ENCODE assay signal across 29 cellular contexts in the genomic region with DNA sequence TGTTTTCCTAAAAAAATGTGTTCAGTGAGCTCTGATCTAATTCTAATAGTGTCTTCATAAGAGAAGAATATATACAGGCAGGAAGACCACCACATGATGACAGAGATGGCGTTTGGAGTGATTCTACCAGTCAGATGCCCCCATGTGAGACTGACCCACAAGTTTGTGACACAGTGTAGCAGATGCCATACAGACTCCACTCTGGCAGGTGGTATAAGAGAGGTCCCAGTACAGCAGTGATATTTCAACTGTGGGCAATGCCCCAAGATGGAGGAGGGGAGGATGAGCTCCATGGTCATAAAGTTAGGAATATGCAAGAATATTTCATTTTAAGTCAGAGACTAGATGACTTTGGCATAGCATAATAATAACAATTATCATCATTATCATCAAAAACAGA.
DNase-seq lines count a peak whose midpoint lies in the region; ATAC-seq and TF ChIP-seq lines count a peak whose summit lies in the region.
"Had no signal": no experiment of that assay in that cellular context is flagged by ENCODE, and none has a peak within 500 bp of the region (broad histone marks: within the 10 kb centered on the region; RNA-seq: fewer than 3 reads in every experiment).

No MANE protein-coding gene starts in this region.

- no peaks in the 10 kb centered on the region for H3K4me1 Mint-ChIP-seq in natural killer cell treated with Interleukin-12 subunit alpha and Interleukin-12 subunit beta and Interleukin-15 and Interleukin-18, amount 100 ng/mL, for 72 hours (ENCODE audit: low read depth in 2 of 2)
- no peaks in the 10 kb centered on the region for H3K4me1 Mint-ChIP-seq in natural killer cell
- no peaks in the 10 kb centered on the region for H3K4me1 Mint-ChIP-seq in activated T-helper 17 cell treated with anti-CD3 and anti-CD28 coated beads, Interleukin-2, amount 50 U/mL, for 72 hours
- H3K4me1 Mint-ChIP-seq: B cell; CD14-positive monocyte; CD4-positive, alpha-beta memory T cell; CD4-positive, CD25-positive, alpha-beta regulatory T cell; CD8-positive, alpha-beta memory T cell had no signal

- no peak overlapping the region for H3K4me3 Mint-ChIP-seq in natural killer cell treated with Interleukin-12 subunit alpha and Interleukin-12 subunit beta and Interleukin-15 and Interleukin-18, amount 100 ng/mL, for 72 hours
- no peak overlapping the region for H3K4me3 Mint-ChIP-seq in natural killer cell
- H3K4me3 Mint-ChIP-seq in activated T-helper 17 cell treated with anti-CD3 and anti-CD28 coated beads, Interleukin-2, amount 50 U/mL, for 72 hours, result no peak overlapping the region
- H3K4me3 Mint-ChIP-seq: B cell; CD14-positive monocyte; CD4-positive, alpha-beta memory T cell; CD4-positive, alpha-beta T cell; CD4-positive, CD25-positive, alpha-beta regulatory T cell; CD8-positive, alpha-beta memory T cell; CD8-positive, alpha-beta T cell had no signal

- peaks cover 12% of the 10 kb centered on the region in 2 donors for H3K9me3 Mint-ChIP-seq in activated naive CD4-positive, alpha-beta T cell treated with anti-CD3 and anti-CD28 coated beads, Interleukin-2, amount 50 U/mL, for 72 hours
- H3K9me3 Mint-ChIP-seq in natural killer cell treated with Interleukin-12 subunit alpha and Interleukin-12 subunit beta and Interleukin-15 and Interleukin-18, amount 100 ng/mL, for 72 hours, result no peaks in the 10 kb centered on the region
- H3K9me3 Mint-ChIP-seq in natural killer cell, result peaks cover 0 to 5% of the 10 kb centered on the region in 2 donors
- H3K9me3 Mint-ChIP-seq in activated T-helper 17 cell treated with anti-CD3 and anti-CD28 coated beads, Interleukin-2, amount 50 U/mL, for 72 hours, result peaks cover 13% of the 10 kb centered on the region

- H3K27me3 Mint-ChIP-seq in natural killer cell treated with Interleukin-12 subunit alpha and Interleukin-12 subunit beta and Interleukin-15 and Interleukin-18, amount 100 ng/mL, for 72 hours, result no peaks in the 10 kb centered on the region
- no peaks in the 10 kb centered on the region for H3K27me3 Mint-ChIP-seq in natural killer cell (ENCODE audit: low read depth in 2 of 2)
- H3K27me3 Mint-ChIP-seq in activated T-helper 17 cell treated with anti-CD3 and anti-CD28 coated beads, Interleukin-2, amount 50 U/mL, for 72 hours, result no peaks in the 10 kb centered on the region
- H3K27me3 Mint-ChIP-seq: B cell; CD4-positive, alpha-beta memory T cell; CD4-positive, alpha-beta T cell; CD4-positive, CD25-positive, alpha-beta regulatory T cell; CD8-positive, alpha-beta memory T cell had no signal

- intact Hi-C loops in natural killer cell (cut with micrococcal nuclease), result no loop called here

- H3K36me3 Mint-ChIP-seq in activated naive CD4-positive, alpha-beta T cell treated with anti-CD3 and anti-CD28 coated beads, Interleukin-2, amount 50 U/mL, for 72 hours, result no peaks in the 10 kb centered on the region
- no peaks in the 10 kb centered on the region for H3K36me3 Mint-ChIP-seq in natural killer cell treated with Interleukin-12 subunit alpha and Interleukin-12 subunit beta and Interleukin-15 and Interleukin-18, amount 100 ng/mL, for 72 hours
- no peaks in the 10 kb centered on the region for H3K36me3 Mint-ChIP-seq in natural killer cell
- no peaks in the 10 kb centered on the region for H3K36me3 Mint-ChIP-seq in activated T-helper 17 cell treated with anti-CD3 and anti-CD28 coated beads, Interleukin-2, amount 50 U/mL, for 72 hours (ENCODE audit: low read depth)
- H3K36me3 Mint-ChIP-seq: CD14-positive monocyte; CD4-positive, alpha-beta memory T cell; CD4-positive, CD25-positive, alpha-beta regulatory T cell; CD8-positive, alpha-beta memory T cell; CD8-positive, alpha-beta T cell had no signal

- TF ChIP-seq CTCF in natural killer cell (IDR thresholded peaks at IDR 0.05), result no peak

- no peak for DNase-seq in activated naive CD4-positive, alpha-beta T cell treated with anti-CD3 and anti-CD28 coated beads, Interleukin-2, amount 50 U/mL, for 72 hours (ENCODE audit: low spot score in 2 of 2)
- no peak for DNase-seq in activated naive CD4-positive, alpha-beta T cell (lab: John Stamatoyannopoulos, UW)
- DNase-seq in natural killer cell treated with Interleukin-12 subunit alpha and Interleukin-12 subunit beta and Interleukin-15 and Interleukin-18, amount 100 ng/mL, for 72 hours (ENCODE audit: low spot score), result no peak
- no peak for DNase-seq in natural killer cell
- DNase-seq in activated CD8-positive, alpha-beta memory T cell treated with anti-CD3 and anti-CD28 coated beads for 24 hours, result no peak
- DNase-seq: 8988T; ACHN; AML-193; BE2C; C1 segment of cervical spinal cord; Caco-2; Calu3; CD4-positive, alpha-beta memory T cell; CD4-positive, alpha-beta T cell; CD4-positive, CD25-positive, alpha-beta regulatory T cell; CD8-positive, alpha-beta memory T cell; CD8-positive, alpha-beta T cell; COR-L47; DMS 273 treated with DMSO at 0.1 percent for 48 hours; DMS153; DMS53; DMS79; DMS79 treated with DMSO at 0.1 percent for 48 hours; DND-41; EL had no signal

- H3K27ac Mint-ChIP-seq in activated naive CD4-positive, alpha-beta T cell treated with anti-CD3 and anti-CD28 coated beads, Interleukin-2, amount 50 U/mL, for 72 hours, result no peak overlapping the region
- H3K27ac Mint-ChIP-seq in natural killer cell treated with Interleukin-12 subunit alpha and Interleukin-12 subunit beta and Interleukin-15 and Interleukin-18, amount 100 ng/mL, for 72 hours, result no peak overlapping the region
- H3K27ac Mint-ChIP-seq in natural killer cell, result no peak overlapping the region
- H3K27ac Mint-ChIP-seq in activated T-helper 17 cell treated with anti-CD3 and anti-CD28 coated beads, Interleukin-2, amount 50 U/mL, for 72 hours, result no peak overlapping the region
- H3K27ac Mint-ChIP-seq: B cell; CD14-positive monocyte; CD4-positive, alpha-beta memory T cell; CD4-positive, alpha-beta T cell; CD8-positive, alpha-beta memory T cell; CD8-positive, alpha-beta T cell had no signal

- ATAC-seq in activated naive CD4-positive, alpha-beta T cell treated with anti-CD3 and anti-CD28 coated beads, Interleukin-2, amount 50 U/mL, for 72 hours, result peak; percentile 51 to 54
- peak; percentile 41 to 53 for ATAC-seq in natural killer cell treated with Interleukin-12 subunit alpha and Interleukin-12 subunit beta and Interleukin-15 and Interleukin-18, amount 100 ng/mL, for 72 hours
- ATAC-seq in natural killer cell, result no peak
- ATAC-seq in activated T-helper 17 cell treated with anti-CD3 and anti-CD28 coated beads, Interleukin-2, amount 50 U/mL, for 72 hours (replicated peaks), result peak; percentile 43
- ATAC-seq: A549; CD8-positive, alpha-beta T cell had no signal

Comparison
In these comparisons a context has a peak if more than half of its experiments do, and no peak if none do; other contexts are left out.
1. ATAC-seq: peak in activated naive CD4-positive, alpha-beta T cell treated with anti-CD3 and anti-CD28 coated beads, Interleukin-2, amount 50 U/mL, for 72 hours (2 of 2), natural killer cell treated with Interleukin-12 subunit alpha and Interleukin-12 subunit beta and Interleukin-15 and Interleukin-18, amount 100 ng/mL, for 72 hours (2 of 2) and activated T-helper 17 cell treated with anti-CD3 and anti-CD28 coated beads, Interleukin-2, amount 50 U/mL, for 72 hours (single experiment); none in natural killer cell (0 of 3).